10 cellular contexts compared by ENCODE assay signal in the genomic region with DNA sequence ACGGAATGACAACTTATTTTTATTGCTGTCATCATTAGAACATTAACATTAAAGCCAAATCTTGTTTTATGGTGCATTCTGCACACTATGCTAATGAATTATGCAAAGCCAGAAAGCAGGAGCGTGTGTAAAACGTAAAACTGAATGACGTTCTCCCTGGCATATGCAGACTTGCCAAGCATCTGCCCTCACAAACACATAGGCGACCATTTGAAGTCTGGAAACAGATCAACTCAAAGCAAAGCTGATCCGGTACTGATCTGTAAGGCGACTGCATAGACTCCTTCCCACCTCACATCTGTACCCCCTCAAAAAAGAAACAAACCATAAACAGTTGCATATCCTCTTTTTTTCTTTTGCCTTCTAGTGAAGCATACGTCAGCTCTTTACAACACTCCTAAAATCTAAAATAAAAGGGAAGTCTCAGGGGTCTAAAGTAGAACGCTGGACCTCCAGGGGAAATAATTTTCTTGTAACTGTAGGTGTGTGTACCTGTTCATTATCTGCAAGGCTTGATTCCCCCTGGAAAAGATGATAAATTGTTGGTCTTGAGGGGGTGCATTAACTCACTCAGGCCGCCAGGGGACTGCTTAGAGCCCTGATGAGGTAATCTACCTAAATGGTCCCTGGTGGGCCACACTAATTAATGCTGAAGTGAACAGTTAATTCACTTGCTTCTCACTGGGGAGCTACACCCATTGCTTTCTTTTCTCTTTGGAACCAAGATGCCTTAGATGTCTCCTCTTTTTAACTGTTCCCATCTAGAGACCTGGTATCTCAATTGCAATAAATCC.
DNase-seq lines count a peak whose midpoint lies in the region; ATAC-seq and TF ChIP-seq lines count a peak whose summit lies in the region.
"Had no signal": no experiment of that assay in that cellular context is flagged by ENCODE, and none has a peak within 500 bp of the region (broad histone marks: within the 10 kb centered on the region; RNA-seq: fewer than 3 reads in every experiment).

No MANE protein-coding gene starts in this region.

- H3K36me3 Mint-ChIP-seq in brain: no peaks in the 10 kb centered on the region

- H3K9me3 Mint-ChIP-seq in brain: no peaks in the 10 kb centered on the region

- H3K27me3 ChIP-seq in IMR-90 (ENCODE audit: control insufficient read depth, insufficient read depth, low read length) (no peaks in the 10 kb centered on the region), sigmoid colon (no peaks in the 10 kb centered on the region)
- H3K27me3 ChIP-seq: MG63 had no signal

- H4K20me1 ChIP-seq in IMR-90 (ENCODE audit: insufficient read depth, low read length): no peaks in the 10 kb centered on the region

- H3K9me3 ChIP-seq in IMR-90 (ENCODE audit: control insufficient read depth, insufficient read depth, low read length) (no peaks in the 10 kb centered on the region), sigmoid colon (no peaks in the 10 kb centered on the region)
- H3K9me3 ChIP-seq: MG63 had no signal

- H2BK20ac ChIP-seq in IMR-90 (ENCODE audit: low read depth, low read length): no peak overlapping the region

- POLR2A ChIA-PET in IMR-90 (lab: Charles Lee; ENCODE audit: unreplicated experiment): no interaction called here

- dilution Hi-C loops in IMR-90 (cut with HindIII; ENCODE audit: low sequenced_read_pairs, unreplicated experiment): no loop called here

- H4K5ac ChIP-seq in IMR-90 (ENCODE audit: low read depth, low read length): no peak overlapping the region

- H2BK5ac ChIP-seq in IMR-90 (ENCODE audit: low read depth, low read length, poor library complexity, severe bottlenecking): no peak overlapping the region

- CTCF ChIA-PET in IMR-90 (lab: Yijun Ruan, JAX): no interaction called here

- H3K4ac ChIP-seq in IMR-90 (ENCODE audit: low read depth, low read length): no peak overlapping the region

- no peak overlapping the region for H3K14ac ChIP-seq in IMR-90 (replicated peaks; ENCODE audit: low read depth, low read length)

- H2AK9ac ChIP-seq in IMR-90 (replicated peaks; ENCODE audit: low read depth, low read length, poor library complexity): no peak overlapping the region

- no peak overlapping the region for H4K91ac ChIP-seq in IMR-90 (ENCODE audit: insufficient read depth, low read depth, low read length)

- H3K36me3 ChIP-seq in IMR-90 (ENCODE audit: control insufficient read depth, insufficient read depth, low read length) (no peaks in the 10 kb centered on the region), sigmoid colon (no peaks in the 10 kb centered on the region)
- H3K36me3 ChIP-seq: MG63 had no signal

- H3K56ac ChIP-seq in IMR-90 (ENCODE audit: extremely low read depth, insufficient read depth, low read length): no peak overlapping the region

- peaks cover 6% of the 10 kb centered on the region for H3K4me1 ChIP-seq in IMR-90 (ENCODE audit: control insufficient read depth, insufficient read depth, low read length)
- H3K4me1 ChIP-seq in sigmoid colon: peaks cover 0 to 83% (median 65%) of the 10 kb centered on the region in 4 donors

- peak overlapping the region; percentile 6; the same call in 1 of the 2 replicates for H3K23ac ChIP-seq in IMR-90 (ENCODE audit: low read depth, low read length)

- H3K9me1 ChIP-seq in IMR-90 (ENCODE audit: insufficient read depth, low read length): peaks cover 3% of the 10 kb centered on the region; the same call in 1 of the 2 replicates

- H3K27ac ChIP-seq in IMR-90 (ENCODE audit: insufficient read depth, low read length) (no peak overlapping the region), sigmoid colon (peak overlapping the region; percentile 65 to 76 (median 72))

- TF ChIP-seq POLR2A in IMR-90 (IDR thresholded peaks at IDR 0.05; ENCODE audit: low read depth, low read length) (no peak), sigmoid colon (IDR thresholded peaks at IDR 0.05) (no peak)

- H3K18ac ChIP-seq in IMR-90 (ENCODE audit: low read depth, low read length): no peak overlapping the region

- no peak overlapping the region for H3K4me2 ChIP-seq in IMR-90 (ENCODE audit: low read depth, low read length)

- peak; percentile 25 to 60 for DNase-seq in NCI-H2081 (lab: John Stamatoyannopoulos, UW)
- DNase-seq in NCI-H2081 treated with DMSO at 0.1 percent for 48 hours (lab: John Stamatoyannopoulos, UW): no peak
- no peak for DNase-seq in IMR-90
- no peak for DNase-seq in sigmoid colon
- no peak for DNase-seq in Right ventricle myocardium superior
- no peak for DNase-seq in OCI-M2 (lab: John Stamatoyannopoulos, UW; ENCODE audit: unreplicated experiment)
- DNase-seq: ACHN, MG63 had no signal

- H3K79me1 ChIP-seq in IMR-90 (ENCODE audit: low read depth in 1 of 2, low read length in 2 of 2): no peaks in the 10 kb centered on the region

- TF ChIP-seq CTCF in IMR-90 (conservative IDR thresholded peaks at IDR 0.05; ENCODE audit: low read depth, low read length) (no peak; the same call in 1 of the 2 replicates), brain (conservative IDR thresholded peaks at IDR 0.05) (peak in 1 of 2 experiments; percentile 44), sigmoid colon (IDR thresholded peaks at IDR 0.05) (peak in 2 of 4 experiments; percentile 37 to 44)

- H2AFZ ChIP-seq in IMR-90 (replicated peaks; ENCODE audit: low read length, poor library complexity): no peak overlapping the region

- H2BK15ac ChIP-seq in IMR-90 (ENCODE audit: low read depth, low read length): no peak overlapping the region; the same call in 2 of the 3 replicates

- H4K8ac ChIP-seq in IMR-90 (ENCODE audit: low read depth in 2 of 2, low read length in 2 of 2): 0 out of 4 replicates have a peak overlapping the region, but pooled peaks of 1 of the 2 experiments have one; percentile 33

- intact Hi-C loops in IMR-90 (cut with micrococcal nuclease) (no loop called here), sigmoid colon (cut with DNase I) (loop anchor here (10.0 kb wide), 1 partner anchor 306 kb away; no protein-coding TSS in a partner anchor), Right ventricle myocardium superior (cut with DNase I) (no loop called here)

- no peak for ATAC-seq in IMR-90 (ENCODE audit: low read depth)
- ATAC-seq in Right ventricle myocardium superior (ENCODE audit: poor library complexity): no peak
- no peak for ATAC-seq in GM18870 (IDR thresholded peaks at IDR 0.05; ENCODE audit: unreplicated experiment)

- H3K4me3 Mint-ChIP-seq in brain: peak overlapping the region in 1 of 5 experiments; percentile 28

- no peak for TF ChIP-seq RAD21 in IMR-90 (IDR thresholded peaks at IDR 0.05; ENCODE audit: low read length)

- H3K27me3 Mint-ChIP-seq in brain: no peaks in the 10 kb centered on the region

- peaks cover 40% of the 10 kb centered on the region for H3K4me1 Mint-ChIP-seq in brain

- H3K27ac Mint-ChIP-seq in brain: peak overlapping the region in 3 of 5 experiments; percentile 6 to 23 (median 16)

- no TSS peak for BruUV-seq in IMR-90 (replicated peaks; lab: Mats Ljungman, UMichigan)

- in situ Hi-C loops in IMR-90 (cut with MboI; ENCODE audit: low sequenced_read_pairs): no loop called here

- 0% methylated on average over 1 of the region's 10 CpGs; no CpG with 5 or more reads in 1 of the 2 experiments for WGBS in IMR-90 (ENCODE audit: extremely low coverage in 2 of 2, insufficient read length in 1 of 2), 2 experiments
- 81 to 82% methylated on average over 10 of the region's 10 CpGs for WGBS in sigmoid colon, 2 donors

- TF ChIP-seq EP300 in sigmoid colon (IDR thresholded peaks at IDR 0.05): peak in 1 of 4 donors; percentile 54

- H2AK5ac ChIP-seq in IMR-90 (ENCODE audit: low read depth, low read length): no peak overlapping the region

- H3K4me3 ChIP-seq in IMR-90 (ENCODE audit: insufficient read depth, low read depth, low read length) (no peak overlapping the region), sigmoid colon (no peak overlapping the region)
- H3K4me3 ChIP-seq: MG63 had no signal

- no peak overlapping the region for H3K9ac ChIP-seq in IMR-90 (ENCODE audit: low read depth, low read length)

- no peak overlapping the region for H2BK120ac ChIP-seq in IMR-90 (ENCODE audit: low read depth, low read length)

TF ChIP-seq in IMR-90, 13 proteins besides CTCF, POLR2A, EP300 and RAD21:
- TF ChIP-seq, protein P1, sequence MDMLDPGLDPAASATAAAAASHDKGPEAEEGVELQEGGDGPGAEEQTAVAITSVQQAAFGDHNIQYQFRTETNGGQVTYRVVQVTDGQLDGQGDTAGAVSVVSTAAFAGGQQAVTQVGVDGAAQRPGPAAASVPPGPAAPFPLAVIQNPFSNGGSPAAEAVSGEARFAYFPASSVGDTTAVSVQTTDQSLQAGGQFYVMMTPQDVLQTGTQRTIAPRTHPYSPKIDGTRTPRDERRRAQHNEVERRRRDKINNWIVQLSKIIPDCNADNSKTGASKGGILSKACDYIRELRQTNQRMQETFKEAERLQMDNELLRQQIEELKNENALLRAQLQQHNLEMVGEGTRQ (IDR thresholded peaks at IDR 0.05; ENCODE audit: low read depth, low read length): no peak
- TF ChIP-seq SMC3 (IDR thresholded peaks at IDR 0.05; ENCODE audit: low read depth, low read length): no peak
- TF ChIP-seq RFX5 (IDR thresholded peaks at IDR 0.05; ENCODE audit: low read depth, low read length): no peak
- no peak for TF ChIP-seq MAZ (IDR thresholded peaks at IDR 0.05; ENCODE audit: borderline replicate concordance, low read depth, low read length)
- TF ChIP-seq MXI1 (IDR thresholded peaks at IDR 0.05; ENCODE audit: borderline replicate concordance, low read depth, low read length): no peak
- TF ChIP-seq CHD1 (IDR thresholded peaks at IDR 0.05; ENCODE audit: low read depth, low read length): no peak
- TF ChIP-seq CEBPB (IDR thresholded peaks at IDR 0.05; ENCODE audit: low read depth, low read length): no peak
- no peak for TF ChIP-seq RCOR1 (IDR thresholded peaks at IDR 0.05; ENCODE audit: insufficient replicate concordance, low read length)
- TF ChIP-seq, protein P2, sequence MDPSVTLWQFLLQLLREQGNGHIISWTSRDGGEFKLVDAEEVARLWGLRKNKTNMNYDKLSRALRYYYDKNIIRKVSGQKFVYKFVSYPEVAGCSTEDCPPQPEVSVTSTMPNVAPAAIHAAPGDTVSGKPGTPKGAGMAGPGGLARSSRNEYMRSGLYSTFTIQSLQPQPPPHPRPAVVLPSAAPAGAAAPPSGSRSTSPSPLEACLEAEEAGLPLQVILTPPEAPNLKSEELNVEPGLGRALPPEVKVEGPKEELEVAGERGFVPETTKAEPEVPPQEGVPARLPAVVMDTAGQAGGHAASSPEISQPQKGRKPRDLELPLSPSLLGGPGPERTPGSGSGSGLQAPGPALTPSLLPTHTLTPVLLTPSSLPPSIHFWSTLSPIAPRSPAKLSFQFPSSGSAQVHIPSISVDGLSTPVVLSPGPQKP (IDR thresholded peaks at IDR 0.05; ENCODE audit: borderline replicate concordance, low read depth, low read length): no peak
- no peak for TF ChIP-seq MAFK (IDR thresholded peaks at IDR 0.05; ENCODE audit: low read depth, low read length)
- TF ChIP-seq BHLHE40 (IDR thresholded peaks at IDR 0.05; ENCODE audit: low read depth, low read length): no peak
- no peak for TF ChIP-seq NFE2L2 (IDR thresholded peaks at IDR 0.05; ENCODE audit: low read depth, low read length)
- TF ChIP-seq FOS (IDR thresholded peaks at IDR 0.05; ENCODE audit: low read depth, low read length): no peak

Comparison
In these comparisons a context has a peak if more than half of its experiments do, and no peak if none do; other contexts are left out.
1. DNase-seq: peak in NCI-H2081 (2 of 2); none in NCI-H2081 treated with DMSO at 0.1 percent for 48 hours (single experiment), IMR-90 (single experiment), sigmoid colon (single experiment), Right ventricle myocardium superior (single experiment) and OCI-M2 (single experiment).